10 cellular contexts compared by ENCODE assay signal in genomic region chr16:89737341-89738071, GRCh38. TPM values are rescaled to one million over a fixed set of nuclear protein-coding genes. Genes with fewer than 3 reads are reported as not detected.
DNase-seq lines count a peak whose midpoint lies in the region; ATAC-seq and TF ChIP-seq lines count a peak whose summit lies in the region.
"Had no signal": no experiment of that assay in that cellular context is flagged by ENCODE, and none has a peak within 500 bp of the region (broad histone marks: within the 10 kb centered on the region; RNA-seq: fewer than 3 reads in every experiment).

No MANE protein-coding gene starts in this region.

- peak overlapping the region; percentile 23 to 94 (median 78) for H3K27ac Mint-ChIP-seq in CD8-positive, alpha-beta memory T cell
- peak overlapping the region; percentile 68 to 94 (median 86) for H3K27ac Mint-ChIP-seq in naive thymus-derived CD4-positive, alpha-beta T cell

- no peak for TF ChIP-seq POLR2A in prostate gland (IDR thresholded peaks at IDR 0.05)

- H3K9me3 ChIP-seq in CD8-positive, alpha-beta memory T cell (ENCODE audit: low read length) = no peaks in the 10 kb centered on the region
- H3K9me3 ChIP-seq in naive thymus-derived CD4-positive, alpha-beta T cell (ENCODE audit: control insufficient read depth in 2 of 3, low read length in 3 of 3) = no peaks in the 10 kb centered on the region
- H3K9me3 ChIP-seq in prostate gland = no peaks in the 10 kb centered on the region
- H3K9me3 ChIP-seq: suprapubic skin had no signal

- peaks cover 40% of the 10 kb centered on the region for H3K4me1 ChIP-seq in CD8-positive, alpha-beta memory T cell (ENCODE audit: insufficient read depth, low read length)
- peaks cover 28 to 40% of the 10 kb centered on the region in 2 donors for H3K4me1 ChIP-seq in naive thymus-derived CD4-positive, alpha-beta T cell (ENCODE audit: control insufficient read depth in 2 of 2, insufficient read depth in 2 of 2, low read length in 2 of 2)
- no peaks in the 10 kb centered on the region for H3K4me1 ChIP-seq in prostate gland (replicated peaks)
- H3K4me1 ChIP-seq: suprapubic skin had no signal

- no peak overlapping the region for H3K27ac ChIP-seq in CD8-positive, alpha-beta memory T cell (ENCODE audit: low read depth, low read length)
- peak overlapping the region; percentile 46 for H3K27ac ChIP-seq in naive thymus-derived CD4-positive, alpha-beta T cell (ENCODE audit: low read depth, low read length)
- H3K27ac ChIP-seq in prostate gland = no peak overlapping the region
- H3K27ac ChIP-seq: suprapubic skin had no signal

- H3K36me3 Mint-ChIP-seq in CD8-positive, alpha-beta memory T cell = peaks cover 14 to 88% (median 18%) of the 10 kb centered on the region in 3 donors
- peaks cover 11 to 44% (median 29%) of the 10 kb centered on the region in 5 donors for H3K36me3 Mint-ChIP-seq in naive thymus-derived CD4-positive, alpha-beta T cell

- H3K27me3 Mint-ChIP-seq in CD8-positive, alpha-beta memory T cell = no peaks in the 10 kb centered on the region
- no peaks in the 10 kb centered on the region for H3K27me3 Mint-ChIP-seq in naive thymus-derived CD4-positive, alpha-beta T cell

- intact Hi-C loops in naive thymus-derived CD4-positive, alpha-beta T cell (cut with micrococcal nuclease) = loop anchor here (1.0 to 5.0 kb wide), 4 partner anchors 14 to 50 kb away; no protein-coding TSS in a partner anchor
- intact Hi-C loops in prostate gland (cut with DNase I) = no loop called here

- no peaks in the 10 kb centered on the region for H3K9me3 Mint-ChIP-seq in CD8-positive, alpha-beta memory T cell
- no peaks in the 10 kb centered on the region for H3K9me3 Mint-ChIP-seq in naive thymus-derived CD4-positive, alpha-beta T cell

- DNase-seq in CD8-positive, alpha-beta memory T cell = peak; percentile 24 to 73 (median 71)
- DNase-seq in T-helper 1 cell (peak in 4 of 5 donors; percentile 30 to 75 (median 39)), NCI-H2196 treated with DMSO at 0.1 percent for 48 hours (lab: John Stamatoyannopoulos, UW; ENCODE audit: unreplicated experiment) (no peak), NCI-H1048 (lab: John Stamatoyannopoulos, UW) (no peak), prostate gland (ENCODE audit: low spot score) (no peak)
- DNase-seq in activated effector memory CD4-positive, alpha-beta T cell treated with Interleukin-2 at 50 U/mL for 16 hours = peak; percentile 42
- DNase-seq in naive thymus-derived CD4-positive, alpha-beta T cell = peak in 7 of 9 donors; percentile 63 to 83 (median 76)
- DNase-seq: NCI-H446 treated with DMSO at 0.1 percent for 48 hours had no signal

- no peak overlapping the region for H3K4me3 ChIP-seq in CD8-positive, alpha-beta memory T cell (ENCODE audit: low read length)
- no peak overlapping the region for H3K4me3 ChIP-seq in naive thymus-derived CD4-positive, alpha-beta T cell (ENCODE audit: low read length)
- H3K4me3 ChIP-seq in prostate gland = no peak overlapping the region
- H3K4me3 ChIP-seq: suprapubic skin had no signal

- peaks cover 73% of the 10 kb centered on the region for H3K36me3 ChIP-seq in CD8-positive, alpha-beta memory T cell (ENCODE audit: insufficient read depth, low read length)
- H3K36me3 ChIP-seq in naive thymus-derived CD4-positive, alpha-beta T cell (ENCODE audit: control insufficient read depth in 2 of 3, insufficient read depth in 3 of 3, low read length in 3 of 3) = peaks cover 32 to 79% (median 52%) of the 10 kb centered on the region in 3 experiments
- H3K36me3 ChIP-seq in prostate gland = peaks cover 18 to 37% of the 10 kb centered on the region in 2 donors

- CTCF ChIA-PET in CD8-positive, alpha-beta memory T cell (lab: Charles Lee) = interaction anchor here (0.8 to 3.1 kb wide), 10 partner anchors 14 to 123 kb away, joined by 3 to 24 read pairs (median 6); partner anchors contain the start of gene SPATA2L
- CTCF ChIA-PET in naive thymus-derived CD4-positive, alpha-beta T cell (lab: Charles Lee) = interaction anchor here (0.6 to 1.3 kb wide), 6 partner anchors 14 to 38 kb away, joined by 3 to 6 read pairs (median 4); partner anchors contain the start of gene SPATA2L

- no peak for TF ChIP-seq CTCF in prostate gland (IDR thresholded peaks at IDR 0.05)

- no peaks in the 10 kb centered on the region for H3K27me3 ChIP-seq in CD8-positive, alpha-beta memory T cell (ENCODE audit: insufficient read depth, low read length, poor library complexity, severe bottlenecking)
- no peaks in the 10 kb centered on the region for H3K27me3 ChIP-seq in naive thymus-derived CD4-positive, alpha-beta T cell (ENCODE audit: control insufficient read depth in 2 of 2, insufficient read depth in 2 of 2, low read length in 2 of 2)
- H3K27me3 ChIP-seq in prostate gland (replicated peaks; ENCODE audit: insufficient read depth) = no peaks in the 10 kb centered on the region
- H3K27me3 ChIP-seq: suprapubic skin had no signal

- ATAC-seq in naive thymus-derived CD4-positive, alpha-beta T cell = peak; percentile 86
- ATAC-seq in HG03342 (IDR thresholded peaks at IDR 0.05; ENCODE audit: unreplicated experiment) = no peak

- H3K4me1 Mint-ChIP-seq in CD8-positive, alpha-beta memory T cell = peaks cover 41 to 71% (median 51%) of the 10 kb centered on the region in 3 donors
- peaks cover 4 to 70% (median 37%) of the 10 kb centered on the region in 7 donors for H3K4me1 Mint-ChIP-seq in naive thymus-derived CD4-positive, alpha-beta T cell

- WGBS in prostate gland = 88% methylated on average over 20 of the region's 20 CpGs

- POLR2A ChIA-PET in CD8-positive, alpha-beta memory T cell (lab: Charles Lee) = interaction anchor here (0.6 to 5.3 kb wide), 10 partner anchors 9 to 1167 kb away, joined by 3 to 68 read pairs (median 5); partner anchors contain the start of gene ZC3H18
- POLR2A ChIA-PET in naive thymus-derived CD4-positive, alpha-beta T cell (lab: Charles Lee) = interaction anchor here (0.7 to 11.0 kb wide), 11 partner anchors 12 to 136 kb away, joined by 3 to 156 read pairs (median 4); partner anchors contain the start of genes TCF25 and VPS9D1

- H3K4me3 Mint-ChIP-seq in CD8-positive, alpha-beta memory T cell = peak overlapping the region; percentile 19 to 80 (median 63)
- peak overlapping the region; percentile 39 to 80 (median 66) for H3K4me3 Mint-ChIP-seq in naive thymus-derived CD4-positive, alpha-beta T cell

RNA-seq across cellular contexts. Expression of gene ZNF276, which starts 16.2 kb away (rescaled TPM):
- total RNA-seq in CD8-positive, alpha-beta memory T cell = 10 to 100 TPM; 35.6 to 36.6 TPM
- polyA plus RNA-seq in CD8-positive, alpha-beta memory T cell = 47.3 TPM
- total RNA-seq in naive thymus-derived CD4-positive, alpha-beta T cell = 100 to 1,000 TPM in 4 of 5 experiments, 10 to 100 TPM in 1; 75.4 to 160 (median 137) TPM
- polyA plus RNA-seq in naive thymus-derived CD4-positive, alpha-beta T cell = 10 to 100 TPM; 17.0 to 65.1 TPM
- total RNA-seq in prostate gland = 10 to 100 TPM; 18.4 to 46.1 TPM

RNA-seq across cellular contexts. Expression of gene VPS9D1, which starts 16.8 kb away (rescaled TPM):
- total RNA-seq in CD8-positive, alpha-beta memory T cell = 1 to 10 TPM; 3.7 to 4.0 TPM
- 1.6 TPM for polyA plus RNA-seq in CD8-positive, alpha-beta memory T cell
- 10 to 100 TPM; 11.2 to 28.9 (median 13.3) TPM for total RNA-seq in naive thymus-derived CD4-positive, alpha-beta T cell
- polyA plus RNA-seq in naive thymus-derived CD4-positive, alpha-beta T cell = 1 to 10 TPM in 1 of 2 donors, under 1 TPM in 1; 0.93 to 1.5 TPM
- 10 to 100 TPM in 1 of 2 donors, 1 to 10 TPM in 1; 8.5 to 16.0 TPM for total RNA-seq in prostate gland

RNA-seq across cellular contexts. Expression of gene SPATA2L, which starts 36.0 kb away (rescaled TPM):
- 1 to 10 TPM; 7.0 to 7.6 TPM for total RNA-seq in CD8-positive, alpha-beta memory T cell
- 10.3 TPM for polyA plus RNA-seq in CD8-positive, alpha-beta memory T cell
- 10 to 100 TPM in 3 of 5 experiments, 1 to 10 TPM in 2; 8.4 to 32.2 (median 12.0) TPM for total RNA-seq in naive thymus-derived CD4-positive, alpha-beta T cell
- 10 to 100 TPM in 1 of 2 donors, 1 to 10 TPM in 1; 7.0 to 12.4 TPM for polyA plus RNA-seq in naive thymus-derived CD4-positive, alpha-beta T cell
- 10 to 100 TPM; 15.6 to 19.7 TPM for total RNA-seq in prostate gland

RNA-seq across cellular contexts. Expression of gene CDK10, which starts 51.0 kb away (rescaled TPM):
- total RNA-seq in CD8-positive, alpha-beta memory T cell = 10 to 100 TPM; 74.8 to 79.0 TPM
- 31.8 TPM for polyA plus RNA-seq in CD8-positive, alpha-beta memory T cell
- 100 to 1,000 TPM in 3 of 5 experiments, 10 to 100 TPM in 2; 91.5 to 150 (median 102) TPM for total RNA-seq in naive thymus-derived CD4-positive, alpha-beta T cell
- polyA plus RNA-seq in naive thymus-derived CD4-positive, alpha-beta T cell = 10 to 100 TPM; 32.8 to 68.4 TPM
- 10 to 100 TPM; 42.1 to 79.0 TPM for total RNA-seq in prostate gland

Comparison
In these comparisons a context has a peak if more than half of its experiments do, and no peak if none do; other contexts are left out.
1. DNase-seq: peak in CD8-positive, alpha-beta memory T cell (5 of 5), T-helper 1 cell (4 of 5), activated effector memory CD4-positive, alpha-beta T cell treated with Interleukin-2 at 50 U/mL for 16 hours (single experiment) and naive thymus-derived CD4-positive, alpha-beta T cell (7 of 9); none in NCI-H2196 treated with DMSO at 0.1 percent for 48 hours (single experiment), NCI-H1048 (single experiment) and prostate gland (single experiment).